Comparison of ENCODE assay signal across 17 cellular contexts in the genomic region with DNA sequence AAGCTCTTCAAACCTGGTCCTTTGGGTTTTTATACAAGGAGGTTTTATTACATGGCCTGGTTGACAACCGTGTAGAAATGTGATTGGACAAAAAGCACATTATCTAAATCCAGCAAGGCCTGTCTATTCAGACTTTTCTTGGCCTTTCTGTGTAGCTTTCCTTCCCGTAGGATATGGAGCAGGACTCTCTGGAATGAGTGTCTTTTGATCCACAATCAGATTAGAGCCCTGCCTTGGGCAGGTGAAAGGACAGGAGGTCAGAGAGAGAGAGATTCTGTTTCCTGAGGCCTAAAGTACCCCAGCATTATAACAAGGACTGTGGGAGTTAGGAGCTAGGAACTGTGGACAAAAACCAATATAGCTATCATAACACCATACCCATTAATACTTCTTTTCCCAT.
DNase-seq lines count a peak whose midpoint lies in the region; ATAC-seq and TF ChIP-seq lines count a peak whose summit lies in the region.
"Had no signal": no experiment of that assay in that cellular context is flagged by ENCODE, and none has a peak within 500 bp of the region (broad histone marks: within the 10 kb centered on the region; RNA-seq: fewer than 3 reads in every experiment).

No MANE protein-coding gene starts in this region.

- H3K36me3 ChIP-seq in gastrocnemius medialis: no peaks in the 10 kb centered on the region
- H3K36me3 ChIP-seq: heart right ventricle, left lung, right atrium auricular region had no signal

- no peaks in the 10 kb centered on the region for H3K9me3 Mint-ChIP-seq in T-helper 1 cell treated with Interleukin-12 subunit alpha and Interleukin-12 subunit beta and Interleukin-4 antibody, amounts not matched to agents 30 μg/mL and 1 μg/mL, for 36 hours
- H3K9me3 Mint-ChIP-seq in IgD-negative memory B cell (no peaks in the 10 kb centered on the region), progenitor cell of endocrine pancreas (ENCODE audit: low read depth) (no peaks in the 10 kb centered on the region)
- no peaks in the 10 kb centered on the region for H3K9me3 Mint-ChIP-seq in activated naive CD8-positive, alpha-beta T cell treated with anti-CD3 and anti-CD28 coated beads, Interleukin-2, amount 10 ng/mL, durations not matched to agents 7 days and 5 days

- no peak overlapping the region for H3K27ac ChIP-seq in gastrocnemius medialis
- H3K27ac ChIP-seq: 22Rv1, right atrium auricular region, RWPE1 had no signal

- no peak overlapping the region for H3K4me3 Mint-ChIP-seq in T-helper 1 cell treated with Interleukin-12 subunit alpha and Interleukin-12 subunit beta and Interleukin-4 antibody, amounts not matched to agents 30 μg/mL and 1 μg/mL, for 36 hours
- H3K4me3 Mint-ChIP-seq in IgD-negative memory B cell (peak overlapping the region in 3 of 4 donors; percentile 30 to 78 (median 37)), progenitor cell of endocrine pancreas (ENCODE audit: low read depth) (no peak overlapping the region)
- H3K4me3 Mint-ChIP-seq in activated naive CD8-positive, alpha-beta T cell treated with anti-CD3 and anti-CD28 coated beads, Interleukin-2, amount 10 ng/mL, durations not matched to agents 7 days and 5 days: peak overlapping the region; percentile 82

- in situ Hi-C loops in gastrocnemius medialis (cut with MboI; ENCODE audit: low sequenced_read_pairs in 4 of 4): no loop called here

- TF ChIP-seq CTCF in progenitor cell of endocrine pancreas (IDR thresholded peaks at IDR 0.05; ENCODE audit: unreplicated experiment): no peak
- no peak for TF ChIP-seq CTCF in gastrocnemius medialis (IDR thresholded peaks at IDR 0.05 in 4 of 5, conservative IDR thresholded peaks at IDR 0.05 in 1 of 5)

- no peaks in the 10 kb centered on the region for H3K27me3 Mint-ChIP-seq in T-helper 1 cell treated with Interleukin-12 subunit alpha and Interleukin-12 subunit beta and Interleukin-4 antibody, amounts not matched to agents 30 μg/mL and 1 μg/mL, for 36 hours (ENCODE audit: low read depth)
- no peaks in the 10 kb centered on the region for H3K27me3 Mint-ChIP-seq in IgD-negative memory B cell
- no peaks in the 10 kb centered on the region for H3K27me3 Mint-ChIP-seq in activated naive CD8-positive, alpha-beta T cell treated with anti-CD3 and anti-CD28 coated beads, Interleukin-2, amount 10 ng/mL, durations not matched to agents 7 days and 5 days
- H3K27me3 Mint-ChIP-seq in progenitor cell of endocrine pancreas: no peaks in the 10 kb centered on the region

- no peaks in the 10 kb centered on the region for H3K9me3 ChIP-seq in gastrocnemius medialis
- H3K9me3 ChIP-seq: left lung, right atrium auricular region had no signal

- POLR2A ChIA-PET in activated naive CD8-positive, alpha-beta T cell treated with anti-CD3 and anti-CD28 coated beads, Interleukin-2, amount 10 ng/mL, durations not matched to agents 7 days and 5 days (lab: Charles Lee): interaction anchor here (0.5 kb wide), 1 partner anchor 153 kb away, joined by 5 read pairs; no protein-coding TSS in a partner anchor

- ATAC-seq in activated naive CD8-positive, alpha-beta T cell treated with anti-CD3 and anti-CD28 coated beads, Interleukin-2, amount 10 ng/mL, durations not matched to agents 7 days and 5 days (ENCODE audit: low read depth): no peak
- ATAC-seq in gastrocnemius medialis: no peak
- ATAC-seq: heart right ventricle had no signal

- peaks cover 2% of the 10 kb centered on the region for H3K36me3 Mint-ChIP-seq in T-helper 1 cell treated with Interleukin-12 subunit alpha and Interleukin-12 subunit beta and Interleukin-4 antibody, amounts not matched to agents 30 μg/mL and 1 μg/mL, for 36 hours (ENCODE audit: low read depth)
- H3K36me3 Mint-ChIP-seq in IgD-negative memory B cell: peaks cover 7% of the 10 kb centered on the region
- peaks cover 2% of the 10 kb centered on the region for H3K36me3 Mint-ChIP-seq in activated naive CD8-positive, alpha-beta T cell treated with anti-CD3 and anti-CD28 coated beads, Interleukin-2, amount 10 ng/mL, durations not matched to agents 7 days and 5 days
- H3K36me3 Mint-ChIP-seq in progenitor cell of endocrine pancreas (ENCODE audit: insufficient read depth): peaks cover 8% of the 10 kb centered on the region

- H3K4me1 Mint-ChIP-seq in T-helper 1 cell treated with Interleukin-12 subunit alpha and Interleukin-12 subunit beta and Interleukin-4 antibody, amounts not matched to agents 30 μg/mL and 1 μg/mL, for 36 hours (ENCODE audit: low read depth): peaks cover 43% of the 10 kb centered on the region
- H3K4me1 Mint-ChIP-seq in IgD-negative memory B cell (peaks cover 43 to 50% (median 45%) of the 10 kb centered on the region in 3 donors), progenitor cell of endocrine pancreas (ENCODE audit: low read depth) (peaks cover 18% of the 10 kb centered on the region)
- peaks cover 44% of the 10 kb centered on the region for H3K4me1 Mint-ChIP-seq in activated naive CD8-positive, alpha-beta T cell treated with anti-CD3 and anti-CD28 coated beads, Interleukin-2, amount 10 ng/mL, durations not matched to agents 7 days and 5 days

- TF ChIP-seq POLR2A in gastrocnemius medialis (IDR thresholded peaks at IDR 0.05): no peak

- no peaks in the 10 kb centered on the region for H3K27me3 ChIP-seq in gastrocnemius medialis
- H3K27me3 ChIP-seq: heart right ventricle, left lung, right atrium auricular region had no signal

- no peaks in the 10 kb centered on the region for H3K4me1 ChIP-seq in gastrocnemius medialis
- H3K4me1 ChIP-seq: right atrium auricular region had no signal

- intact Hi-C loops in gastrocnemius medialis (cut with DNase I; ENCODE audit: low total_unique reads): no loop called here

- H3K4me3 ChIP-seq in gastrocnemius medialis: no peak overlapping the region
- H3K4me3 ChIP-seq: heart right ventricle, left lung, right atrium auricular region had no signal

- H3K27ac Mint-ChIP-seq in T-helper 1 cell treated with Interleukin-12 subunit alpha and Interleukin-12 subunit beta and Interleukin-4 antibody, amounts not matched to agents 30 μg/mL and 1 μg/mL, for 36 hours: peak overlapping the region; percentile 39
- H3K27ac Mint-ChIP-seq in IgD-negative memory B cell: peak overlapping the region; percentile 74 to 96 (median 80)
- peak overlapping the region; percentile 97 for H3K27ac Mint-ChIP-seq in activated naive CD8-positive, alpha-beta T cell treated with anti-CD3 and anti-CD28 coated beads, Interleukin-2, amount 10 ng/mL, durations not matched to agents 7 days and 5 days
- peak overlapping the region; percentile 89 for H3K27ac Mint-ChIP-seq in progenitor cell of endocrine pancreas

- DNase-seq in T-helper 1 cell: no peak
- DNase-seq in activated naive CD8-positive, alpha-beta T cell treated with anti-CD3 and anti-CD28 coated beads, Interleukin-2, amount 10 ng/mL, durations not matched to agents 7 days and 5 days: no peak
- no peak for DNase-seq in progenitor cell of endocrine pancreas (ENCODE audit: low spot score, unreplicated experiment)
- no peak for DNase-seq in EL
- DNase-seq in iPS-NIHi11 (ENCODE audit: low spot score): no peak
- DNase-seq in gastrocnemius medialis: no peak
- DNase-seq: Calu3; heart right ventricle; left lung; NCI-H187; NCI-H526 treated with DMSO at 0.1 percent for 48 hours; stimulated activated CD4-positive, alpha-beta T cell treated with anti-CD3 and anti-CD28 coated beads, Interleukin-2, amount 100 ng/mL, for 48 hours had no signal

Comparison
In these comparisons a context has a peak if more than half of its experiments do, and no peak if none do; other contexts are left out.
1. H3K27ac Mint-ChIP-seq: peak in every context shown above with its lines; median percentile 97 in activated naive CD8-positive, alpha-beta T cell treated with anti-CD3 and anti-CD28 coated beads, Interleukin-2, amount 10 ng/mL, durations not matched to agents 7 days and 5 days; 89 in progenitor cell of endocrine pancreas; 80 in IgD-negative memory B cell; 39 in T-helper 1 cell treated with Interleukin-12 subunit alpha and Interleukin-12 subunit beta and Interleukin-4 antibody, amounts not matched to agents 30 μg/mL and 1 μg/mL, for 36 hours.
2. H3K4me3 Mint-ChIP-seq: peak in IgD-negative memory B cell (3 of 4) and activated naive CD8-positive, alpha-beta T cell treated with anti-CD3 and anti-CD28 coated beads, Interleukin-2, amount 10 ng/mL, durations not matched to agents 7 days and 5 days (single experiment); none in T-helper 1 cell treated with Interleukin-12 subunit alpha and Interleukin-12 subunit beta and Interleukin-4 antibody, amounts not matched to agents 30 μg/mL and 1 μg/mL, for 36 hours (single experiment) and progenitor cell of endocrine pancreas (single experiment).